ENCODE assay signal across 24 cellular contexts in genomic region chr20:24789877-24790276, GRCh38.
"Had no signal": no experiment of that assay in that cellular context is flagged by ENCODE, and none has a peak within 500 bp of the region (broad histone marks: within the 10 kb centered on the region; RNA-seq: fewer than 3 reads in every experiment).

No MANE protein-coding gene starts in this region.

- H3K4me3 Mint-ChIP-seq: activated CD4-positive, alpha-beta memory T cell treated with anti-CD3 and anti-CD28 coated beads, Interleukin-2, amount 10 ng/mL, durations not matched to agents 7 days and 5 days; activated CD4-positive, alpha-beta T cell treated with anti-CD3 and anti-CD28 coated beads, Interleukin-2, amount 10 ng/mL, durations not matched to agents 24 days and 14 days; activated naive CD4-positive, alpha-beta T cell treated with anti-CD3 and anti-CD28 coated beads, Interleukin-2, amount 50 U/mL, for 24 hours; activated naive CD8-positive, alpha-beta T cell treated with anti-CD3 and anti-CD28 coated beads, Interleukin-2, amount 50 U/mL, for 24 hours; dendritic cell treated with granulocyte-macrophage colony-stimulating factor and Interleukin-4, amounts not matched to agents 40 ng/mL and 50 ng/mL, for 4 days; natural killer cell treated with Interleukin-12 subunit alpha and Interleukin-12 subunit beta and Interleukin-15 and Interleukin-18, amount 100 ng/mL, for 72 hours had no signal

- H3K4me3 ChIP-seq: breast epithelium, esophagus squamous epithelium, heart right ventricle, left ventricle myocardium inferior, mucosa of descending colon, transverse colon had no signal

- H3K36me3 ChIP-seq: breast epithelium, esophagus squamous epithelium, heart right ventricle, left ventricle myocardium inferior, transverse colon, WERI-Rb-1 had no signal

- H3K27me3 ChIP-seq: transverse colon had no signal

- H3K4me1 Mint-ChIP-seq: activated naive CD4-positive, alpha-beta T cell treated with anti-CD3 and anti-CD28 coated beads, Interleukin-2, amount 50 U/mL, for 24 hours; activated naive CD8-positive, alpha-beta T cell treated with anti-CD3 and anti-CD28 coated beads, Interleukin-2, amount 50 U/mL, for 24 hours had no signal

- DNase-seq: activated CD4-positive, alpha-beta memory T cell treated with anti-CD3 and anti-CD28 coated beads, Interleukin-2, amount 10 ng/mL, durations not matched to agents 7 days and 5 days; activated CD4-positive, alpha-beta T cell treated with anti-CD3 and anti-CD28 coated beads, Interleukin-2, amount 10 ng/mL, durations not matched to agents 24 days and 14 days; activated naive CD8-positive, alpha-beta T cell treated with anti-CD3 and anti-CD28 coated beads, Interleukin-2, amount 50 U/mL, for 24 hours; activated T-cell treated with anti-CD3 and anti-CD28 coated beads, Interleukin-2, amount 50 U/mL, for 48 hours; amygdala; central memory CD4-positive, alpha-beta T cell; esophagus squamous epithelium; foreskin melanocyte; heart right ventricle; islet precursor cell; left ventricle myocardium inferior; mucosa of descending colon; right cardiac atrium; stimulated activated naive CD4-positive, alpha-beta T cell treated with Interleukin-2 at 50 U/mL for 16 hours; T-helper 9 cell; transverse colon; WERI-Rb-1 had no signal

- H3K4me1 ChIP-seq: breast epithelium, esophagus squamous epithelium, heart right ventricle, left ventricle myocardium inferior, transverse colon had no signal

- H3K27ac Mint-ChIP-seq: activated CD4-positive, alpha-beta memory T cell treated with anti-CD3 and anti-CD28 coated beads, Interleukin-2, amount 10 ng/mL, durations not matched to agents 7 days and 5 days; activated CD4-positive, alpha-beta T cell treated with anti-CD3 and anti-CD28 coated beads, Interleukin-2, amount 10 ng/mL, durations not matched to agents 24 days and 14 days; activated naive CD4-positive, alpha-beta T cell treated with anti-CD3 and anti-CD28 coated beads, Interleukin-2, amount 50 U/mL, for 24 hours; activated naive CD8-positive, alpha-beta T cell treated with anti-CD3 and anti-CD28 coated beads, Interleukin-2, amount 50 U/mL, for 24 hours; activated T-helper 2 cell treated with anti-CD3 and anti-CD28 coated beads, Interferon-gamma antibody, Interleukin-2, Interleukin-4, amounts not matched to agents 10 μg/mL and 5 μg/mL and 100 μg/mL, durations not matched to agents 14 hours and 24 hours and 36 hours; dendritic cell treated with granulocyte-macrophage colony-stimulating factor and Interleukin-4, amounts not matched to agents 40 ng/mL and 50 ng/mL, for 4 days; natural killer cell treated with Interleukin-12 subunit alpha and Interleukin-12 subunit beta and Interleukin-15 and Interleukin-18, amount 100 ng/mL, for 72 hours had no signal

- ATAC-seq: activated CD4-positive, CD25-positive, alpha-beta regulatory T cell treated with anti-CD3 and anti-CD28 coated beads, Interleukin-2, amount 50 U/mL, for 24 hours; activated naive CD8-positive, alpha-beta T cell treated with anti-CD3 and anti-CD28 coated beads, Interleukin-2, amount 50 U/mL, for 24 hours; heart right ventricle; mucosa of descending colon; natural killer cell treated with Interleukin-12 subunit alpha and Interleukin-12 subunit beta and Interleukin-15 and Interleukin-18, amount 100 ng/mL, for 72 hours; right cardiac atrium had no signal

- H3K9me3 ChIP-seq: breast epithelium, esophagus squamous epithelium, heart right ventricle, left ventricle myocardium inferior, mucosa of descending colon, transverse colon had no signal

- H3K27me3 Mint-ChIP-seq: activated CD4-positive, alpha-beta memory T cell treated with anti-CD3 and anti-CD28 coated beads, Interleukin-2, amount 10 ng/mL, durations not matched to agents 7 days and 5 days; activated CD4-positive, alpha-beta T cell treated with anti-CD3 and anti-CD28 coated beads, Interleukin-2, amount 10 ng/mL, durations not matched to agents 24 days and 14 days; activated naive CD4-positive, alpha-beta T cell treated with anti-CD3 and anti-CD28 coated beads, Interleukin-2, amount 50 U/mL, for 24 hours; dendritic cell treated with granulocyte-macrophage colony-stimulating factor and Interleukin-4, amounts not matched to agents 40 ng/mL and 50 ng/mL, for 4 days had no signal

- H3K9me3 Mint-ChIP-seq: activated CD4-positive, alpha-beta memory T cell treated with anti-CD3 and anti-CD28 coated beads, Interleukin-2, amount 10 ng/mL, durations not matched to agents 7 days and 5 days; activated CD4-positive, alpha-beta T cell treated with anti-CD3 and anti-CD28 coated beads, Interleukin-2, amount 10 ng/mL, durations not matched to agents 24 days and 14 days; activated naive CD4-positive, alpha-beta T cell treated with anti-CD3 and anti-CD28 coated beads, Interleukin-2, amount 50 U/mL, for 24 hours; activated naive CD8-positive, alpha-beta T cell treated with anti-CD3 and anti-CD28 coated beads, Interleukin-2, amount 50 U/mL, for 24 hours; activated T-helper 2 cell treated with anti-CD3 and anti-CD28 coated beads, Interferon-gamma antibody, Interleukin-2, Interleukin-4, amounts not matched to agents 10 μg/mL and 5 μg/mL and 100 μg/mL, durations not matched to agents 14 hours and 24 hours and 36 hours; dendritic cell treated with granulocyte-macrophage colony-stimulating factor and Interleukin-4, amounts not matched to agents 40 ng/mL and 50 ng/mL, for 4 days; natural killer cell treated with Interleukin-12 subunit alpha and Interleukin-12 subunit beta and Interleukin-15 and Interleukin-18, amount 100 ng/mL, for 72 hours had no signal

- H3K36me3 Mint-ChIP-seq: activated naive CD4-positive, alpha-beta T cell treated with anti-CD3 and anti-CD28 coated beads, Interleukin-2, amount 50 U/mL, for 24 hours; natural killer cell treated with Interleukin-12 subunit alpha and Interleukin-12 subunit beta and Interleukin-15 and Interleukin-18, amount 100 ng/mL, for 72 hours had no signal

- H3K27ac ChIP-seq: breast epithelium, epithelial cell of prostate, esophagus squamous epithelium, heart right ventricle, left ventricle myocardium inferior, transverse colon, WERI-Rb-1 had no signal
